8 cellular contexts compared by ENCODE assay signal in the genomic region with DNA sequence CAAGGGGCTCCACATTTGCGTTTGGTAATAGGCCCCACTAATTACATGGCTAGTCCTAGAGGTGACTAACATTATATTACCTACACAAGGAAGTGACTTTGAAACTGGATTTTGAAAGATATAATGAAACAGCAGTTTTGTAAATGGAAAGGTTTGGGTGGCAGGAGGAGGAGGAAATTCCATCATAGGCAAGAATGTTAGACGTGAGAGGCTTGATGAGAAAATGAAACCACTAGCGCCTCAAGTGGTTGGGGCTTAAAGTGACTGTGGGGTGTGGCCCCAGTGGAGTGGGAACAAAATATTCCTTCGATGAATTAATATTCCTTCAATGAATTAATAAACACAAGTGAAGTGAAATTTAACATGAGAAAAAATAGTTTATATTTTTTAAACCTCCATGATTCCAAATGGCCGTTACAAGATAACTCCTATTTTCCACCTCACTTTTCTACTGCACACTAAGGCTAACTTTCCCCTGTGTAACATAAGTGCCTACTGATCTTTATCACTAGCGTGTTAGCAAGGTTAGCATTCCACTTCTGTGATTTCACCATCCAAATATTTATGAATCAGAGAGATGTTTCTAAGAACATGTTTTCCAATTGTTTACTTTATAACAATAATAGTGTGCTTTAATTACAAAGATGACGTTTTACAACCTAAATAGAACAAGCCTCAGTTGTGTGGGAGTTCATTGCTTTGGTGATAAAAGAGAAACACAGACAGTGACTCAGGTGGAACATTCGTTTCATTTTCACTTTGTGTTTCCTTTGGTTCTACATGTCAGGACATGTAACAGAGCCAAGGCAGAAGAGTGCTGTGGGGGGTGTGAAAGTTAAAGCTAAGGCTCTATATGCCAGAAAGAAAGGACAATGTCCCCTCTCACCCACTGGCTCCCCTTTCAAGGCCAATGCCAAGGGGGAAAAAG. TPM values are rescaled to one million over a fixed set of nuclear protein-coding genes. Genes with fewer than 3 reads are reported as not detected.
DNase-seq lines count a peak whose midpoint lies in the region; TF ChIP-seq lines count a peak whose summit lies in the region.

No MANE protein-coding gene starts in this region.

- TF ChIP-seq POLR2A in prostate gland (IDR thresholded peaks at IDR 0.05), result no peak

- 25% methylated on average over 8 of the region's 8 CpGs for WGBS in prostate gland

- H3K36me3 Mint-ChIP-seq in activated CD4-positive, alpha-beta T cell treated with anti-CD3 and anti-CD28 coated beads, Interleukin-2, amount 10 ng/mL, durations not matched to agents 7 days and 5 days (ENCODE audit: low read depth), result peaks cover 2% of the 10 kb centered on the region

- peak; percentile 18 to 47 for DNase-seq in NOMO-1 (lab: John Stamatoyannopoulos, UW; ENCODE audit: unreplicated experiment in 2 of 2)
- DNase-seq in NOMO-1 treated with dmso at 0.1 percent for 144 hours (lab: John Stamatoyannopoulos, UW; ENCODE audit: unreplicated experiment), result no peak
- peak; percentile 67 for DNase-seq in H7
- DNase-seq in LHCN-M2 (ENCODE audit: low read depth), result peak; percentile 96
- peak; percentile 74 for DNase-seq in activated CD4-positive, alpha-beta T cell treated with anti-CD3 and anti-CD28 coated beads, Interleukin-2, amount 10 ng/mL, durations not matched to agents 7 days and 5 days
- peak; percentile 84 for DNase-seq in fibroblast of gingiva (ENCODE audit: low read depth)
- peak; percentile 38 for DNase-seq in prostate gland (ENCODE audit: low spot score)
- DNase-seq in NCI-H1436 treated with DMSO at 0.1 percent for 48 hours (lab: John Stamatoyannopoulos, UW), result no peak

- peaks cover 20% of the 10 kb centered on the region for H3K27me3 Mint-ChIP-seq in activated CD4-positive, alpha-beta T cell treated with anti-CD3 and anti-CD28 coated beads, Interleukin-2, amount 10 ng/mL, durations not matched to agents 7 days and 5 days

- CTCF ChIA-PET in activated CD4-positive, alpha-beta T cell treated with anti-CD3 and anti-CD28 coated beads, Interleukin-2, amount 10 ng/mL, durations not matched to agents 7 days and 5 days (lab: Charles Lee), result interaction anchor here (0.5 to 2.1 kb wide), 10 partner anchors 9 to 1447 kb away, joined by 3 to 10 read pairs (median 3); partner anchors contain the start of gene ATF3

- H3K4me3 Mint-ChIP-seq in activated CD4-positive, alpha-beta T cell treated with anti-CD3 and anti-CD28 coated beads, Interleukin-2, amount 10 ng/mL, durations not matched to agents 7 days and 5 days, result peak overlapping the region; percentile 66

- H3K27me3 ChIP-seq in H7 (ENCODE audit: control insufficient read depth, insufficient read depth, low read length), result peaks cover 3% of the 10 kb centered on the region; the same call in 1 of the 2 replicates
- H3K27me3 ChIP-seq in prostate gland (replicated peaks; ENCODE audit: insufficient read depth), result no peaks in the 10 kb centered on the region

- intact Hi-C loops in prostate gland (cut with DNase I), result no loop called here

- no peaks in the 10 kb centered on the region for H3K4me1 ChIP-seq in prostate gland (replicated peaks)

- H3K9me3 Mint-ChIP-seq in activated CD4-positive, alpha-beta T cell treated with anti-CD3 and anti-CD28 coated beads, Interleukin-2, amount 10 ng/mL, durations not matched to agents 7 days and 5 days, result peaks cover 5% of the 10 kb centered on the region

- H3K27ac Mint-ChIP-seq in activated CD4-positive, alpha-beta T cell treated with anti-CD3 and anti-CD28 coated beads, Interleukin-2, amount 10 ng/mL, durations not matched to agents 7 days and 5 days, result peak overlapping the region; percentile 93

- H3K4me3 ChIP-seq in H7 (ENCODE audit: insufficient read depth, low read depth, low read length) (no peak overlapping the region), prostate gland (no peak overlapping the region)

- POLR2A ChIA-PET in activated CD4-positive, alpha-beta T cell treated with anti-CD3 and anti-CD28 coated beads, Interleukin-2, amount 10 ng/mL, durations not matched to agents 7 days and 5 days (lab: Charles Lee), result no interaction called here

- H3K9me3 ChIP-seq in prostate gland, result no peaks in the 10 kb centered on the region

- H3K27ac ChIP-seq in prostate gland, result peak overlapping the region; percentile 55 to 62

- H3K36me3 ChIP-seq in H7 (replicated peaks; ENCODE audit: control insufficient read depth, insufficient read depth, low read length), result no peaks in the 10 kb centered on the region
- no peaks in the 10 kb centered on the region for H3K36me3 ChIP-seq in prostate gland

- TF ChIP-seq CTCF in prostate gland (IDR thresholded peaks at IDR 0.05), result peak in 3 of 4 experiments; percentile 23 to 52 (median 27)

- peaks cover 30% of the 10 kb centered on the region for H3K4me1 Mint-ChIP-seq in activated CD4-positive, alpha-beta T cell treated with anti-CD3 and anti-CD28 coated beads, Interleukin-2, amount 10 ng/mL, durations not matched to agents 7 days and 5 days

RNA-seq across cellular contexts. Expression of gene ATF3, which starts 12.5 kb away (rescaled TPM):
- total RNA-seq in H7 (2014; rRNA removed; shearing (Covaris generic)), result 15.0 and 19.2 TPM in 2 replicates
- total RNA-seq in LHCN-M2 (2014; rRNA removed) (0.58 and 1.1 TPM in 2 replicates), prostate gland (10 to 100 TPM in 1 of 2 donors, 1 to 10 TPM in 1; 6.0 to 14.8 TPM)
- polyA plus RNA-seq in LHCN-M2 (2012), result 1.0 TPM
- 10 to 100 TPM; 10.0 to 13.0 TPM for total RNA-seq in activated CD4-positive, alpha-beta T cell treated with anti-CD3 and anti-CD28 coated beads, Interleukin-2, amount 10 ng/mL, durations not matched to agents 7 days and 5 days

Comparison
In these comparisons a context has a peak if more than half of its experiments do, and no peak if none do; other contexts are left out.
1. DNase-seq: peak in NOMO-1 (2 of 2), H7 (single experiment), LHCN-M2 (single experiment), activated CD4-positive, alpha-beta T cell treated with anti-CD3 and anti-CD28 coated beads, Interleukin-2, amount 10 ng/mL, durations not matched to agents 7 days and 5 days (single experiment), fibroblast of gingiva (single experiment) and prostate gland (single experiment); none in NOMO-1 treated with dmso at 0.1 percent for 144 hours (single experiment) and NCI-H1436 treated with DMSO at 0.1 percent for 48 hours (single experiment).